9 cellular contexts compared by ENCODE assay signal in genomic region chr15:78069052-78069414, GRCh38. TPM values are rescaled to one million over a fixed set of nuclear protein-coding genes. Genes with fewer than 3 reads are reported as not detected.
A peak's percentile ranks its signal among the peaks of the same experiment; 100 is the strongest.
DNase-seq lines count a peak whose midpoint lies in the region; ATAC-seq and TF ChIP-seq lines count a peak whose summit lies in the region.
"Had no signal": no experiment of that assay in that cellular context is flagged by ENCODE, and none has a peak within 500 bp of the region (broad histone marks: within the 10 kb centered on the region; RNA-seq: fewer than 3 reads in every experiment).

No MANE protein-coding gene starts in this region.

- H3K36me3 ChIP-seq in heart left ventricle, result no peaks in the 10 kb centered on the region
- peaks cover 5% of the 10 kb centered on the region; the same call in 1 of the 2 replicates for H3K36me3 ChIP-seq in RWPE2 (ENCODE audit: low read depth)
- no peaks in the 10 kb centered on the region for H3K36me3 ChIP-seq in upper lobe of left lung

- intact Hi-C loops in heart left ventricle (cut with DNase I), result loop anchor here in 1 of 10 donors (2.0 kb wide), 1 partner anchor 18 kb away; no protein-coding TSS in a partner anchor
- intact Hi-C loops in left cardiac atrium (cut with DNase I), result no loop called here

- peak overlapping the region in 2 of 12 donors; percentile 4 to 21 for H3K4me3 ChIP-seq in heart left ventricle
- no peak overlapping the region for H3K4me3 ChIP-seq in RWPE2 (ENCODE audit: severe bottlenecking)
- H3K4me3 ChIP-seq in upper lobe of left lung, result no peak overlapping the region

- H3K4me1 ChIP-seq in heart left ventricle (peaks cover 18 to 99% (median 73%) of the 10 kb centered on the region in 12 donors), RWPE2 (ENCODE audit: insufficient read depth, poor library complexity, severe bottlenecking) (peaks cover 84% of the 10 kb centered on the region), upper lobe of left lung (peaks cover 95 to 100% (median 99%) of the 10 kb centered on the region in 4 donors)

- H3K27me3 ChIP-seq in heart left ventricle, result no peaks in the 10 kb centered on the region
- no peaks in the 10 kb centered on the region for H3K27me3 ChIP-seq in RWPE2 (ENCODE audit: insufficient read depth, poor library complexity, severe bottlenecking)
- H3K27me3 ChIP-seq in layer of hippocampus (ENCODE audit: control insufficient read depth, insufficient read depth, low read length), result no peaks in the 10 kb centered on the region
- no peaks in the 10 kb centered on the region for H3K27me3 ChIP-seq in upper lobe of left lung

- H3K27ac ChIP-seq in heart left ventricle (peak overlapping the region in 11 of 12 donors; percentile 5 to 91 (median 61)), RWPE2 (ENCODE audit: poor library complexity, severe bottlenecking) (peak overlapping the region; percentile 50), layer of hippocampus (ENCODE audit: low read depth, low read length) (peak overlapping the region; percentile 38), upper lobe of left lung (peak overlapping the region; percentile 94 to 97 (median 96))

- no peak for TF ChIP-seq EP300 in upper lobe of left lung (IDR thresholded peaks at IDR 0.05)

- TF ChIP-seq CTCF in heart left ventricle (IDR thresholded peaks at IDR 0.05) (no peak), RWPE2 (IDR thresholded peaks at IDR 0.05; ENCODE audit: poor library complexity, severe bottlenecking) (no peak), upper lobe of left lung (IDR thresholded peaks at IDR 0.05) (peak in 1 of 6 experiments; percentile 5)

- 50 to 63% (median 55%) methylated on average over 7 of the region's 7 CpGs for WGBS in heart left ventricle, 4 donors
- WGBS in upper lobe of left lung, 2 donors, result 31 to 43% methylated on average over 7 of the region's 7 CpGs

- TF ChIP-seq POLR2A in heart left ventricle (IDR thresholded peaks at IDR 0.05) (no peak), upper lobe of left lung (IDR thresholded peaks at IDR 0.05) (peak in 1 of 4 donors; percentile 18)

- no peaks in the 10 kb centered on the region for H3K9me3 ChIP-seq in heart left ventricle
- H3K9me3 ChIP-seq in RWPE2 (ENCODE audit: severe bottlenecking), result no peaks in the 10 kb centered on the region
- no peaks in the 10 kb centered on the region for H3K9me3 ChIP-seq in upper lobe of left lung

- DNase-seq in heart left ventricle, result no peak
- DNase-seq in left cardiac atrium, result no peak
- no peak for DNase-seq in RWPE2 (ENCODE audit: low spot score)
- no peak for DNase-seq in upper lobe of left lung
- no peak for DNase-seq in HuH-7 (ENCODE audit: low spot score)
- no peak for DNase-seq in NCI-H345 treated with DMSO at 0.1 percent for 48 hours (lab: John Stamatoyannopoulos, UW; ENCODE audit: unreplicated experiment)
- no peak for DNase-seq in NCI-H146 treated with DMSO at 0.1 percent for 48 hours (lab: John Stamatoyannopoulos, UW; ENCODE audit: unreplicated experiment)

- ATAC-seq in heart left ventricle (peak in 1 of 4 donors; percentile 11), left cardiac atrium (no peak), RWPE2 (ENCODE audit: low read depth) (no peak), upper lobe of left lung (ENCODE audit: low FRiP score in 2 of 2) (no peak)

RNA-seq across cellular contexts. Expression of gene TBC1D2B, which starts 8.5 kb away (rescaled TPM):
- total RNA-seq in heart left ventricle (10 to 100 TPM in 6 of 9 donors, 1 to 10 TPM in 3; 6.5 to 45.2 (median 10.8) TPM), left cardiac atrium (10 to 100 TPM; 20.5 to 23.7 TPM), upper lobe of left lung (100 to 1,000 TPM in 1 of 6 donors, 10 to 100 TPM in 5; 31.5 to 103 (median 64.2) TPM)
- 1 to 10 TPM; 5.1 to 5.9 TPM for polyA plus RNA-seq in heart left ventricle

RNA-seq across cellular contexts. Expression of gene SH2D7, which starts 23.3 kb away (rescaled TPM):
- total RNA-seq in heart left ventricle, result not detected
- polyA plus RNA-seq in heart left ventricle, result not detected
- total RNA-seq in left cardiac atrium, result not detected
- total RNA-seq in upper lobe of left lung, result under 1 TPM in 1 of 6 donors, not detected in 5; 0.09 TPM
- total RNA-seq: RPMI7951 had no signal

Comparison
In these comparisons a context has a peak if more than half of its experiments do, and no peak if none do; other contexts are left out.
1. H3K27ac ChIP-seq: peak in every context shown above with its lines; median percentile 96 in upper lobe of left lung; 61 in heart left ventricle; 50 in RWPE2; 38 in layer of hippocampus.